23 cellular contexts compared by ENCODE assay signal in genomic region chr12:24933694-24934407, GRCh38.
"Had no signal": no experiment of that assay in that cellular context is flagged by ENCODE, and none has a peak within 500 bp of the region (broad histone marks: within the 10 kb centered on the region; RNA-seq: fewer than 3 reads in every experiment).

No MANE protein-coding gene starts in this region.

- H3K36me3 Mint-ChIP-seq: activated CD4-positive, alpha-beta memory T cell treated with anti-CD3 and anti-CD28 coated beads for 36 hours; immature natural killer cell; naive B cell had no signal

- H3K27me3 Mint-ChIP-seq: activated B cell treated with CpG ODN at 0.5 μM for 24 hours, naive B cell, progenitor cell of endocrine pancreas had no signal

- DNase-seq: activated B cell treated with CpG ODN at 0.5 μM for 24 hours; activated CD4-positive, alpha-beta memory T cell treated with anti-CD3 and anti-CD28 coated beads for 36 hours; activated CD4-positive, alpha-beta T cell treated with anti-CD3 and anti-CD28 coated beads for 4 hours; activated naive CD4-positive, alpha-beta T cell treated with anti-CD3 and anti-CD28 coated beads for 36 hours; activated naive CD8-positive, alpha-beta T cell treated with anti-CD3 and anti-CD28 coated beads, Interleukin-2, amount 50 U/mL, for 24 hours; activated T-cell treated with anti-CD3 and anti-CD28 coated beads, Interleukin-2, amount 50 U/mL, for 24 hours; aorta; cerebellar nuclear complex; effector CD8-positive, alpha-beta T cell; esophagus squamous epithelium; immature natural killer cell; kidney glomerular epithelial cell; left ventricle myocardium superior; mucosa of descending colon; naive B cell; stimulated activated CD4-positive, alpha-beta T cell treated with anti-CD3 and anti-CD28 coated beads, Interleukin-12 subunit alpha, Interleukin-12 subunit beta, amount 100 ng/mL, for 4 hours; stimulated activated CD4-positive, alpha-beta T cell treated with anti-CD3 and anti-CD28 coated beads, Interleukin-2, amount 100 ng/mL, for 24 hours; stimulated activated naive CD8-positive, alpha-beta T cell treated with anti-CD3 and anti-CD28 coated beads, Interleukin-15, Interleukin-2, amounts not matched to agents 100 U/mL and 50 U/mL, for 24 hours; substantia nigra; tibial artery had no signal

- H3K4me3 Mint-ChIP-seq: activated B cell treated with CpG ODN at 0.5 μM for 24 hours; activated CD4-positive, alpha-beta memory T cell treated with anti-CD3 and anti-CD28 coated beads for 36 hours; activated naive CD4-positive, alpha-beta T cell treated with anti-CD3 and anti-CD28 coated beads for 36 hours; activated naive CD8-positive, alpha-beta T cell treated with anti-CD3 and anti-CD28 coated beads, Interleukin-2, amount 50 U/mL, for 24 hours; activated T-cell treated with anti-CD3 and anti-CD28 coated beads, Interleukin-2, amount 50 U/mL, for 24 hours; immature natural killer cell; naive B cell; neural crest cell had no signal

- H3K4me1 Mint-ChIP-seq: immature natural killer cell had no signal

- ATAC-seq: activated naive CD8-positive, alpha-beta T cell treated with anti-CD3 and anti-CD28 coated beads, Interleukin-2, amount 50 U/mL, for 24 hours; left ventricle myocardium superior; mucosa of descending colon; stimulated activated naive CD8-positive, alpha-beta T cell treated with anti-CD3 and anti-CD28 coated beads, Interleukin-15, Interleukin-2, amounts not matched to agents 100 U/mL and 50 U/mL, for 24 hours had no signal

- H3K9me3 Mint-ChIP-seq: activated B cell treated with CpG ODN at 0.5 μM for 24 hours; activated CD4-positive, alpha-beta memory T cell treated with anti-CD3 and anti-CD28 coated beads for 36 hours; activated naive CD4-positive, alpha-beta T cell treated with anti-CD3 and anti-CD28 coated beads for 36 hours; activated naive CD8-positive, alpha-beta T cell treated with anti-CD3 and anti-CD28 coated beads, Interleukin-2, amount 50 U/mL, for 24 hours; immature natural killer cell; naive B cell had no signal

- H3K27ac Mint-ChIP-seq: activated B cell treated with CpG ODN at 0.5 μM for 24 hours; activated CD4-positive, alpha-beta memory T cell treated with anti-CD3 and anti-CD28 coated beads for 36 hours; activated naive CD4-positive, alpha-beta T cell treated with anti-CD3 and anti-CD28 coated beads for 36 hours; activated naive CD8-positive, alpha-beta T cell treated with anti-CD3 and anti-CD28 coated beads, Interleukin-2, amount 50 U/mL, for 24 hours; activated T-cell treated with anti-CD3 and anti-CD28 coated beads, Interleukin-2, amount 50 U/mL, for 24 hours; immature natural killer cell; progenitor cell of endocrine pancreas had no signal

- H3K4me3 ChIP-seq: esophagus squamous epithelium, mucosa of descending colon, right atrium auricular region, tibial artery had no signal

- H3K27ac ChIP-seq: esophagus squamous epithelium, right atrium auricular region, tibial artery had no signal

- H3K4me1 ChIP-seq: esophagus squamous epithelium, right atrium auricular region, tibial artery had no signal

- H3K36me3 ChIP-seq: esophagus squamous epithelium, right atrium auricular region, tibial artery had no signal

- H3K27me3 ChIP-seq: right atrium auricular region, tibial artery had no signal

- H3K9me3 ChIP-seq: esophagus squamous epithelium, mucosa of descending colon, right atrium auricular region, tibial artery had no signal
